ENCODE assay signal across 11 cellular contexts in the genomic region with DNA sequence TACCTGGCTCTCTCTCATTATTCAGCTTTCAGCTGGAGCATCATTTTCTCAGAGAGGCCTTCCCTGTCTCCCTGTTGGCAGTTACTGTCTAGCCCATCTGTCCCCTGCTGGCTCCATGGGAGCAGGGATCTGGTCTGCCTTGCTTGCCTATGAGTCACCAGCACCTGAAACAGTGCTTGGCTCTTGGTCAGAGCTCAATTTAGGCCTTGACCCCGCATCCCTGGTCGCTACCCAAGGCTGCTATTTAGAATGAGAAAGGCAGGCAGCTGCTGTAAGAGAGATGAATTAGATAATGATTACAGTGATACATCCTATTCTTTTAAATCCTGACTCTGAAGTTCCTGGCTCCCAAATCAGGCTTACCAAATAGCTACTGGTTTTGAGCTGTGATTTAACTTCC. TPM values are rescaled to one million over a fixed set of nuclear protein-coding genes. Genes with fewer than 3 reads are reported as not detected.
A peak's percentile ranks its signal among the peaks of the same experiment; 100 is the strongest.
DNase-seq lines count a peak whose midpoint lies in the region; ATAC-seq and TF ChIP-seq lines count a peak whose summit lies in the region.
"Had no signal": no experiment of that assay in that cellular context is flagged by ENCODE, and none has a peak within 500 bp of the region (broad histone marks: within the 10 kb centered on the region; RNA-seq: fewer than 3 reads in every experiment).

No MANE protein-coding gene starts in this region.

- H3K4me3 Mint-ChIP-seq in brain, result no peak overlapping the region
- H3K4me3 Mint-ChIP-seq: activated naive CD8-positive, alpha-beta T cell treated with anti-CD3 and anti-CD28 coated beads for 36 hours; CD4-positive, alpha-beta T cell had no signal

- no peak for TF ChIP-seq CTCF in brain (conservative IDR thresholded peaks at IDR 0.05)

- DNase-seq in ELF-1 (ENCODE audit: low read depth, low spot score) (peak; percentile 29), NCI-H146 treated with DMSO at 0.1 percent for 48 hours (lab: John Stamatoyannopoulos, UW; ENCODE audit: unreplicated experiment) (peak; percentile 22), occipital lobe (lab: John Stamatoyannopoulos, UW) (peak; percentile 13)
- no peak for DNase-seq in activated CD4-positive, CD25-positive, alpha-beta regulatory T cell treated with anti-CD3 and anti-CD28 coated beads, Interleukin-2, amount 50 U/mL, for 72 hours
- DNase-seq: activated naive CD8-positive, alpha-beta T cell treated with anti-CD3 and anti-CD28 coated beads for 36 hours; CD4-positive, alpha-beta T cell; NCI-H510A treated with DMSO at 0.1 percent for 48 hours had no signal

- peaks cover 0 to 7% (median 0%) of the 10 kb centered on the region in 5 experiments for H3K9me3 Mint-ChIP-seq in brain
- H3K9me3 Mint-ChIP-seq: activated naive CD8-positive, alpha-beta T cell treated with anti-CD3 and anti-CD28 coated beads for 36 hours; CD4-positive, alpha-beta T cell had no signal

- no peaks in the 10 kb centered on the region for H3K36me3 Mint-ChIP-seq in brain
- H3K36me3 Mint-ChIP-seq: activated naive CD8-positive, alpha-beta T cell treated with anti-CD3 and anti-CD28 coated beads for 36 hours had no signal

- ATAC-seq in GM19455 (IDR thresholded peaks at IDR 0.05; ENCODE audit: unreplicated experiment) (no peak), GM21717 (IDR thresholded peaks at IDR 0.05; ENCODE audit: unreplicated experiment) (no peak)
- ATAC-seq: Right ventricle myocardium inferior had no signal

- no peaks in the 10 kb centered on the region for H3K27me3 Mint-ChIP-seq in brain
- H3K27me3 Mint-ChIP-seq: CD4-positive, alpha-beta T cell had no signal

- peak overlapping the region; percentile 73 to 90 (median 83) for H3K27ac Mint-ChIP-seq in brain
- H3K27ac Mint-ChIP-seq: activated naive CD8-positive, alpha-beta T cell treated with anti-CD3 and anti-CD28 coated beads for 36 hours; CD4-positive, alpha-beta T cell had no signal

- H3K4me1 Mint-ChIP-seq in brain, result peaks cover 29% of the 10 kb centered on the region
- H3K4me1 Mint-ChIP-seq: activated naive CD8-positive, alpha-beta T cell treated with anti-CD3 and anti-CD28 coated beads for 36 hours had no signal

RNA-seq across cellular contexts. Expression of gene KCNE4, which starts 32.9 kb away (rescaled TPM):
- polyA plus RNA-seq in brain (ENCODE audit: insufficient read depth, low read depth, low replicate concordance), result 3.6 TPM
- total RNA-seq in occipital lobe, result 3.7 TPM
- total RNA-seq: activated naive CD8-positive, alpha-beta T cell treated with anti-CD3 and anti-CD28 coated beads for 36 hours; CD4-positive, alpha-beta T cell had no signal
